Comparison of ENCODE assay signal across 8 cellular contexts in genomic region chr6:31729979-31730630, GRCh38.
DNase-seq lines count a peak whose midpoint lies in the region; ATAC-seq lines count a peak whose summit lies in the region.

No MANE protein-coding gene starts in this region.

- H3K27ac ChIP-seq in BLaER1 (peak overlapping the region; percentile 88), layer of hippocampus (ENCODE audit: low read depth, low read length) (peak overlapping the region; percentile 94)

- no peaks in the 10 kb centered on the region for H3K27me3 ChIP-seq in BLaER1
- no peaks in the 10 kb centered on the region for H3K27me3 ChIP-seq in layer of hippocampus (ENCODE audit: control insufficient read depth, insufficient read depth, low read length)

- peak; percentile 76 for DNase-seq in NCI-H2196 (lab: John Stamatoyannopoulos, UW; ENCODE audit: unreplicated experiment)
- peak; percentile 72 for DNase-seq in activated CD4-positive, alpha-beta T cell treated with anti-CD3 and anti-CD28 coated beads for 48 hours
- DNase-seq in dedifferentiated amniotic fluid mesenchymal stem cell (ENCODE audit: extremely low spot score): peak; percentile 78
- DNase-seq in stimulated activated CD4-positive, alpha-beta T cell treated with anti-CD3 and anti-CD28 coated beads, Interleukin-1b, Interleukin-23, amount 100 ng/mL, for 4 hours (ENCODE audit: low read depth in 2 of 2): peak; percentile 50 to 58

- peak overlapping the region; percentile 99 for H3K4me2 ChIP-seq in BLaER1

- H3K9ac ChIP-seq in BLaER1: peak overlapping the region; percentile 89

- no peaks in the 10 kb centered on the region for H3K9me3 ChIP-seq in BLaER1

- H3K4me1 ChIP-seq in BLaER1: peaks cover 87% of the 10 kb centered on the region

- H4K20me1 ChIP-seq in BLaER1: peaks cover 74% of the 10 kb centered on the region

- peak; percentile 44 for ATAC-seq in GM21723 (IDR thresholded peaks at IDR 0.05; ENCODE audit: unreplicated experiment)
- no peak for ATAC-seq in GM19452 (IDR thresholded peaks at IDR 0.05; ENCODE audit: unreplicated experiment)

- H3K4me3 ChIP-seq in BLaER1: peak overlapping the region; percentile 94

- peaks cover 70% of the 10 kb centered on the region for H3K36me3 ChIP-seq in BLaER1
